3 cellular contexts compared by ENCODE assay signal in the genomic region with DNA sequence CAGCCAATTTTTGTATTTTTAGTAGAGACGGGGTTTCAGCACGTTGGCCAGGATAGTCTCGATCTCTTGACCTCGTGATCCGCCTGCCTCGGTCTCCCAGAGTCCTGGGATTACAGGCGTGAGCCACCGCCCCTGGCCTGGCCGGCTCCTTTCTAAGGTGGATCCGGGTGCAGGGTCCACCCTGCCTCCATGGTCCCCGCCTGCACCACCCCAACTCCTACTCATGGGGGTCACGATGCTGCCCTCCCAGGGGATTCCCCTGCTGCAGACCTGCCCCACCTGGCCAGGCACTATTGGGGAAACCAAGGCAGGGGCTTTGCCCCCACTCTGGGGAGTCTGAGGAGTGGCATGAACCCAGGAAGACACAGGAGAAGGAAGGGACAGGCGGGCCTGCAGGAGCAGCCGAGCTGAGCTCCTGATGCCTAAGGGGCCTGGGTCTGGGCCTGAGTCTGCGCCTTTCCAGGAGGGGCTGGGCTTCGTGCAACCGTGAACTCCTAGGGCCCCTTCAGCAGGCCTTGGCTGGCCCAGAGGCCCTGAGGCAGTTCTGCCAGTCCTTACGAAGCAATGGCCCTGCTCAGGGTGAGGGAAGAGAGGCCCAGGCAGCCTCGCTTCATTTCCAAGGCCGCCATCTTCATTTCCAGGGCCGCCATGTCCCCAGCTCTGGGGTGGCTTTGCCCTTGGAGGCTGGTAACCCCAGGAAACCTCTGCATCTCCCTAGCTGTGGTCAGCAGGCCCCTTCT.
TF ChIP-seq lines count a peak whose summit lies in the region.

No MANE protein-coding gene starts in this region.

TF ChIP-seq in SK-N-SH, 30 proteins besides CTCF, POLR2A, EP300 and RAD21 (continued from another document and continues in another):
- TF ChIP-seq, protein P1, sequence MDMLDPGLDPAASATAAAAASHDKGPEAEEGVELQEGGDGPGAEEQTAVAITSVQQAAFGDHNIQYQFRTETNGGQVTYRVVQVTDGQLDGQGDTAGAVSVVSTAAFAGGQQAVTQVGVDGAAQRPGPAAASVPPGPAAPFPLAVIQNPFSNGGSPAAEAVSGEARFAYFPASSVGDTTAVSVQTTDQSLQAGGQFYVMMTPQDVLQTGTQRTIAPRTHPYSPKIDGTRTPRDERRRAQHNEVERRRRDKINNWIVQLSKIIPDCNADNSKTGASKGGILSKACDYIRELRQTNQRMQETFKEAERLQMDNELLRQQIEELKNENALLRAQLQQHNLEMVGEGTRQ (IDR thresholded peaks at IDR 0.05; ENCODE audit: borderline replicate concordance, low read depth, low read length): no peak
- TF ChIP-seq MXI1 (IDR thresholded peaks at IDR 0.05; ENCODE audit: low read depth, low read length) (no peak), POLR2AphosphoS5 (IDR thresholded peaks at IDR 0.05; ENCODE audit: low read depth, low read length) (no peak), TEAD4 (IDR thresholded peaks at IDR 0.05; ENCODE audit: borderline replicate concordance, insufficient read depth) (no peak), TAF1 (IDR thresholded peaks at IDR 0.05; ENCODE audit: borderline replicate concordance, low read depth, low read length) (no peak)
- TF ChIP-seq, protein P2, sequence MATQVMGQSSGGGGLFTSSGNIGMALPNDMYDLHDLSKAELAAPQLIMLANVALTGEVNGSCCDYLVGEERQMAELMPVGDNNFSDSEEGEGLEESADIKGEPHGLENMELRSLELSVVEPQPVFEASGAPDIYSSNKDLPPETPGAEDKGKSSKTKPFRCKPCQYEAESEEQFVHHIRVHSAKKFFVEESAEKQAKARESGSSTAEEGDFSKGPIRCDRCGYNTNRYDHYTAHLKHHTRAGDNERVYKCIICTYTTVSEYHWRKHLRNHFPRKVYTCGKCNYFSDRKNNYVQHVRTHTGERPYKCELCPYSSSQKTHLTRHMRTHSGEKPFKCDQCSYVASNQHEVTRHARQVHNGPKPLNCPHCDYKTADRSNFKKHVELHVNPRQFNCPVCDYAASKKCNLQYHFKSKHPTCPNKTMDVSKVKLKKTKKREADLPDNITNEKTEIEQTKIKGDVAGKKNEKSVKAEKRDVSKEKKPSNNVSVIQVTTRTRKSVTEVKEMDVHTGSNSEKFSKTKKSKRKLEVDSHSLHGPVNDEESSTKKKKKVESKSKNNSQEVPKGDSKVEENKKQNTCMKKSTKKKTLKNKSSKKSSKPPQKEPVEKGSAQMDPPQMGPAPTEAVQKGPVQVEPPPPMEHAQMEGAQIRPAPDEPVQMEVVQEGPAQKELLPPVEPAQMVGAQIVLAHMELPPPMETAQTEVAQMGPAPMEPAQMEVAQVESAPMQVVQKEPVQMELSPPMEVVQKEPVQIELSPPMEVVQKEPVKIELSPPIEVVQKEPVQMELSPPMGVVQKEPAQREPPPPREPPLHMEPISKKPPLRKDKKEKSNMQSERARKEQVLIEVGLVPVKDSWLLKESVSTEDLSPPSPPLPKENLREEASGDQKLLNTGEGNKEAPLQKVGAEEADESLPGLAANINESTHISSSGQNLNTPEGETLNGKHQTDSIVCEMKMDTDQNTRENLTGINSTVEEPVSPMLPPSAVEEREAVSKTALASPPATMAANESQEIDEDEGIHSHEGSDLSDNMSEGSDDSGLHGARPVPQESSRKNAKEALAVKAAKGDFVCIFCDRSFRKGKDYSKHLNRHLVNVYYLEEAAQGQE (IDR thresholded peaks at IDR 0.05; ENCODE audit: low read depth, low read length): no peak
- TF ChIP-seq, protein P3, sequence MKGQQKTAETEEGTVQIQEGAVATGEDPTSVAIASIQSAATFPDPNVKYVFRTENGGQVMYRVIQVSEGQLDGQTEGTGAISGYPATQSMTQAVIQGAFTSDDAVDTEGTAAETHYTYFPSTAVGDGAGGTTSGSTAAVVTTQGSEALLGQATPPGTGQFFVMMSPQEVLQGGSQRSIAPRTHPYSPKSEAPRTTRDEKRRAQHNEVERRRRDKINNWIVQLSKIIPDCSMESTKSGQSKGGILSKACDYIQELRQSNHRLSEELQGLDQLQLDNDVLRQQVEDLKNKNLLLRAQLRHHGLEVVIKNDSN (IDR thresholded peaks at IDR 0.05; ENCODE audit: borderline replicate concordance, low read depth): no peak

TF ChIP-seq in SK-N-SH treated with all-trans-retinoic acid at 6 μM for 48 hours, 23 proteins besides CTCF, POLR2A, EP300 and RAD21 (continued from another document):
- TF ChIP-seq, protein P4, sequence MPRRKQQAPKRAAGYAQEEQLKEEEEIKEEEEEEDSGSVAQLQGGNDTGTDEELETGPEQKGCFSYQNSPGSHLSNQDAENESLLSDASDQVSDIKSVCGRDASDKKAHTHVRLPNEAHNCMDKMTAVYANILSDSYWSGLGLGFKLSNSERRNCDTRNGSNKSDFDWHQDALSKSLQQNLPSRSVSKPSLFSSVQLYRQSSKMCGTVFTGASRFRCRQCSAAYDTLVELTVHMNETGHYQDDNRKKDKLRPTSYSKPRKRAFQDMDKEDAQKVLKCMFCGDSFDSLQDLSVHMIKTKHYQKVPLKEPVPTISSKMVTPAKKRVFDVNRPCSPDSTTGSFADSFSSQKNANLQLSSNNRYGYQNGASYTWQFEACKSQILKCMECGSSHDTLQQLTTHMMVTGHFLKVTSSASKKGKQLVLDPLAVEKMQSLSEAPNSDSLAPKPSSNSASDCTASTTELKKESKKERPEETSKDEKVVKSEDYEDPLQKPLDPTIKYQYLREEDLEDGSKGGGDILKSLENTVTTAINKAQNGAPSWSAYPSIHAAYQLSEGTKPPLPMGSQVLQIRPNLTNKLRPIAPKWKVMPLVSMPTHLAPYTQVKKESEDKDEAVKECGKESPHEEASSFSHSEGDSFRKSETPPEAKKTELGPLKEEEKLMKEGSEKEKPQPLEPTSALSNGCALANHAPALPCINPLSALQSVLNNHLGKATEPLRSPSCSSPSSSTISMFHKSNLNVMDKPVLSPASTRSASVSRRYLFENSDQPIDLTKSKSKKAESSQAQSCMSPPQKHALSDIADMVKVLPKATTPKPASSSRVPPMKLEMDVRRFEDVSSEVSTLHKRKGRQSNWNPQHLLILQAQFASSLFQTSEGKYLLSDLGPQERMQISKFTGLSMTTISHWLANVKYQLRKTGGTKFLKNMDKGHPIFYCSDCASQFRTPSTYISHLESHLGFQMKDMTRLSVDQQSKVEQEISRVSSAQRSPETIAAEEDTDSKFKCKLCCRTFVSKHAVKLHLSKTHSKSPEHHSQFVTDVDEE (CRISPR knock-in tag; IDR thresholded peaks at IDR 0.05): no peak
- TF ChIP-seq ZNF565 (CRISPR knock-in tag; conservative IDR thresholded peaks at IDR 0.05; ENCODE audit: low read depth) (no peak), ZFP3 (CRISPR knock-in tag; IDR thresholded peaks at IDR 0.05) (no peak), BACH2 (CRISPR knock-in tag; IDR thresholded peaks at IDR 0.05; ENCODE audit: borderline replicate concordance) (no peak), ESRRG (CRISPR knock-in tag; IDR thresholded peaks at IDR 0.05) (no peak), ZNF70 (CRISPR knock-in tag; IDR thresholded peaks at IDR 0.05) (no peak)
- TF ChIP-seq, protein P5, sequence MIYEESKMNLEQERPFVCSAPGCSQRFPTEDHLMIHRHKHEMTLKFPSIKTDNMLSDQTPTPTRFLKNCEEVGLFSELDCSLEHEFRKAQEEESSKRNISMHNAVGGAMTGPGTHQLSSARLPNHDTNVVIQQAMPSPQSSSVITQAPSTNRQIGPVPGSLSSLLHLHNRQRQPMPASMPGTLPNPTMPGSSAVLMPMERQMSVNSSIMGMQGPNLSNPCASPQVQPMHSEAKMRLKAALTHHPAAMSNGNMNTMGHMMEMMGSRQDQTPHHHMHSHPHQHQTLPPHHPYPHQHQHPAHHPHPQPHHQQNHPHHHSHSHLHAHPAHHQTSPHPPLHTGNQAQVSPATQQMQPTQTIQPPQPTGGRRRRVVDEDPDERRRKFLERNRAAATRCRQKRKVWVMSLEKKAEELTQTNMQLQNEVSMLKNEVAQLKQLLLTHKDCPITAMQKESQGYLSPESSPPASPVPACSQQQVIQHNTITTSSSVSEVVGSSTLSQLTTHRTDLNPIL (CRISPR knock-in tag; IDR thresholded peaks at IDR 0.05; ENCODE audit: low read depth): no peak

TF ChIP-seq in HCT116, 20 proteins besides CTCF, POLR2A, EP300 and RAD21 (continued from another document):
- TF ChIP-seq CBX3 (IDR thresholded peaks at IDR 0.05; ENCODE audit: low read depth) (no peak), EZH2 (IDR thresholded peaks at IDR 0.05) (no peak), ELF1 (IDR thresholded peaks at IDR 0.05; ENCODE audit: borderline replicate concordance, low read depth) (no peak), ZNF274 (IDR thresholded peaks at IDR 0.05; ENCODE audit: low read depth, low read length) (no peak), YY1 (IDR thresholded peaks at IDR 0.05; ENCODE audit: extremely low read depth, insufficient replicate concordance, low read depth, low read length) (no peak), ZFX (IDR thresholded peaks at IDR 0.05) (no peak), FOSL1 (IDR thresholded peaks at IDR 0.05; ENCODE audit: low read depth) (no peak), CEBPB (IDR thresholded peaks at IDR 0.05; ENCODE audit: low read depth) (no peak), EGR1 (IDR thresholded peaks at IDR 0.05; ENCODE audit: low read depth) (no peak), SP1 (IDR thresholded peaks at IDR 0.05; ENCODE audit: low read depth) (no peak)
- TF ChIP-seq, protein P6, sequence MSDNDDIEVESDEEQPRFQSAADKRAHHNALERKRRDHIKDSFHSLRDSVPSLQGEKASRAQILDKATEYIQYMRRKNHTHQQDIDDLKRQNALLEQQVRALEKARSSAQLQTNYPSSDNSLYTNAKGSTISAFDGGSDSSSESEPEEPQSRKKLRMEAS (IDR thresholded peaks at IDR 0.05): no peak
- TF ChIP-seq, protein P2 (IDR thresholded peaks at IDR 0.05; ENCODE audit: low read depth): no peak
- TF ChIP-seq, protein P7, sequence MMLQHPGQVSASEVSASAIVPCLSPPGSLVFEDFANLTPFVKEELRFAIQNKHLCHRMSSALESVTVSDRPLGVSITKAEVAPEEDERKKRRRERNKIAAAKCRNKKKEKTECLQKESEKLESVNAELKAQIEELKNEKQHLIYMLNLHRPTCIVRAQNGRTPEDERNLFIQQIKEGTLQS (IDR thresholded peaks at IDR 0.05): no peak
- TF ChIP-seq, protein P8, sequence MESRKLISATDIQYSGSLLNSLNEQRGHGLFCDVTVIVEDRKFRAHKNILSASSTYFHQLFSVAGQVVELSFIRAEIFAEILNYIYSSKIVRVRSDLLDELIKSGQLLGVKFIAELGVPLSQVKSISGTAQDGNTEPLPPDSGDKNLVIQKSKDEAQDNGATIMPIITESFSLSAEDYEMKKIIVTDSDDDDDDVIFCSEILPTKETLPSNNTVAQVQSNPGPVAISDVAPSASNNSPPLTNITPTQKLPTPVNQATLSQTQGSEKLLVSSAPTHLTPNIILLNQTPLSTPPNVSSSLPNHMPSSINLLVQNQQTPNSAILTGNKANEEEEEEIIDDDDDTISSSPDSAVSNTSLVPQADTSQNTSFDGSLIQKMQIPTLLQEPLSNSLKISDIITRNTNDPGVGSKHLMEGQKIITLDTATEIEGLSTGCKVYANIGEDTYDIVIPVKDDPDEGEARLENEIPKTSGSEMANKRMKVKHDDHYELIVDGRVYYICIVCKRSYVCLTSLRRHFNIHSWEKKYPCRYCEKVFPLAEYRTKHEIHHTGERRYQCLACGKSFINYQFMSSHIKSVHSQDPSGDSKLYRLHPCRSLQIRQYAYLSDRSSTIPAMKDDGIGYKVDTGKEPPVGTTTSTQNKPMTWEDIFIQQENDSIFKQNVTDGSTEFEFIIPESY (IDR thresholded peaks at IDR 0.05; ENCODE audit: extremely low read depth, insufficient replicate concordance, low read length): no peak
